In the genomic region with DNA sequence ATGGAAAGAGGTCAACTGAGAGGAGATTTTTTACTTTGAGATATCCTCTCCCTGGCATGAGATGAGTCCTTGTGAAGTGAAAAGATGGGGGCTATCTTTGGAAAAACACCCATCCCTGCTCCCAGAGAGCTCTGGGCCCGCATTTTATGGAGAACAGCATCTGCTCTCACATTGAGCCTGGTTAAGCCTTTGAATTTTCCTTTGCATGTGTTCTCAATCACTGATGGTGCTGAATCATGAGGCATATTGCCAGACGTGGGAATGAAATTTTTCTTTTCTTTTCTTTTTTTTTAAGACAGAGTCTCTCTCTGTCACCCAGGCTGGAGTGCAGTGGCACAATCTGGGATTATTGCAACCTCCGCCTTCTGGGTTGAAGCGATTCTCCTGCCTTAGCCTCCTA, we compare ENCODE assay signal across 20 cellular contexts. TPM values are rescaled to one million over a fixed set of nuclear protein-coding genes. Genes with fewer than 3 reads are reported as not detected.
DNase-seq lines count a peak whose midpoint lies in the region; ATAC-seq and TF ChIP-seq lines count a peak whose summit lies in the region.
"Had no signal": no experiment of that assay in that cellular context is flagged by ENCODE, and none has a peak within 500 bp of the region (broad histone marks: within the 10 kb centered on the region; RNA-seq: fewer than 3 reads in every experiment).

No MANE protein-coding gene starts in this region.

- DNase-seq in AG20443 (ENCODE audit: low spot score), result peak; percentile 66
- peak; percentile 43 for DNase-seq in LHCN-M2 (ENCODE audit: low read depth)
- DNase-seq in fibroblast of gingiva (ENCODE audit: low read depth), result peak; percentile 73
- no peak for DNase-seq in sciatic nerve (ENCODE audit: low spot score)
- DNase-seq in NCI-H146 treated with DMSO at 0.1 percent for 48 hours (lab: John Stamatoyannopoulos, UW; ENCODE audit: unreplicated experiment), result no peak
- no peak for DNase-seq in lower leg skin (ENCODE audit: low spot score in 2 of 2)
- DNase-seq: activated naive CD4-positive, alpha-beta T cell treated with anti-CD3 and anti-CD28 coated beads, Interleukin-2, amount 50 U/mL, for 16 hours; CD8-positive, alpha-beta T cell; DMS79; kidney glomerular epithelial cell; mesendoderm; natural killer cell; NCI-H1436 treated with DMSO at 0.1 percent for 48 hours; NCI-H748 treated with DMSO at 0.1 percent for 48 hours; ovary; SHP77 had no signal

- WGBS in lower leg skin, 2 donors, result 63 to 73% methylated on average over 4 of the region's 4 CpGs

- intact Hi-C loops in sciatic nerve (cut with DNase I), result no loop called here
- intact Hi-C loops in lower leg skin (cut with DNase I; ENCODE audit: low total_unique reads), result no loop called here

- peak; percentile 65 for ATAC-seq in sciatic nerve
- ATAC-seq in GM18858 (IDR thresholded peaks at IDR 0.05; ENCODE audit: unreplicated experiment), result no peak
- ATAC-seq in GM21723 (IDR thresholded peaks at IDR 0.05; ENCODE audit: unreplicated experiment), result no peak
- ATAC-seq: CD8-positive, alpha-beta T cell had no signal

- no peak overlapping the region for H3K4me3 ChIP-seq in lower leg skin (ENCODE audit: low read depth, poor library complexity, severe bottlenecking)
- H3K4me3 ChIP-seq: ascending aorta, ovary, thoracic aorta had no signal

- no peak for TF ChIP-seq CTCF in lower leg skin (IDR thresholded peaks at IDR 0.05)

- TF ChIP-seq POLR2A in lower leg skin (IDR thresholded peaks at IDR 0.05), result no peak

RNA-seq across cellular contexts. Expression of gene TMEM45A, which starts 24.4 kb away (rescaled TPM):
- total RNA-seq in LHCN-M2 (2014; rRNA removed) (36.3 and 38.8 TPM in 2 replicates), sciatic nerve (20.6 TPM), lower leg skin (1,000 to 10,000 TPM in 1 of 4 donors, 100 to 1,000 TPM in 3; 421 to 1,097 (median 707) TPM)
- 49.4 TPM for polyA plus RNA-seq in LHCN-M2 (2012)

Comparison
In these comparisons a context has a peak if more than half of its experiments do, and no peak if none do; other contexts are left out.
1. DNase-seq: peak in AG20443 (single experiment), LHCN-M2 (single experiment) and fibroblast of gingiva (single experiment); none in sciatic nerve (single experiment), NCI-H146 treated with DMSO at 0.1 percent for 48 hours (single experiment) and lower leg skin (0 of 2).
2. RNA of gene TMEM45A, which starts 24.4 kb away (total RNA-seq): 421 to 1,097 TPM in lower leg skin; 36.3 to 38.8 TPM in LHCN-M2 and 20.6 TPM in sciatic nerve (single experiment); every median in the first group is over 10 times any median in the second.